Comparison of ENCODE assay signal across 20 cellular contexts in genomic region chr9:6664204-6664683, GRCh38. TPM values are rescaled to one million over a fixed set of nuclear protein-coding genes. Genes with fewer than 3 reads are reported as not detected.
DNase-seq lines count a peak whose midpoint lies in the region; ATAC-seq, FAIRE-seq and TF ChIP-seq lines count a peak whose summit lies in the region.
"Had no signal": no experiment of that assay in that cellular context is flagged by ENCODE, and none has a peak within 500 bp of the region (broad histone marks: within the 10 kb centered on the region; RNA-seq: fewer than 3 reads in every experiment).

No MANE protein-coding gene starts in this region.

- intact Hi-C loops in K562 (cut with micrococcal nuclease), result no loop called here
- intact Hi-C loops in right lobe of liver (cut with DNase I), result no loop called here
- intact Hi-C loops in sciatic nerve (cut with DNase I), result no loop called here

- no peak for TF ChIP-seq RAD21 in K562 (CRISPR knock-in tag; conservative IDR thresholded peaks at IDR 0.05 in 1 of 2, IDR thresholded peaks at IDR 0.05 in 1 of 2)

- no peak overlapping the region for H2AFZ ChIP-seq in K562 (ENCODE audit: low read depth, low read length)

- TF ChIP-seq CTCF in K562 (IDR thresholded peaks at IDR 0.05 in 2 of 3, conservative IDR thresholded peaks at IDR 0.05 in 1 of 3; ENCODE audit: insufficient read depth in 2 of 3, low read depth in 1 of 3, low read length in 3 of 3), result no peak
- TF ChIP-seq CTCF in right lobe of liver (IDR thresholded peaks at IDR 0.05), result no peak

- no peak for FAIRE-seq in K562 (lab: Jason Lieb, UNC)

- 14% methylated on average over 3 of the region's 3 CpGs for WGBS in K562 (ENCODE audit: insufficient coverage, low coverage, missing lambda C conversion rate)
- WGBS in right lobe of liver (ENCODE audit: insufficient coverage, low coverage, low lambda C conversion rate, missing lambda C conversion rate), result 28% methylated on average over 3 of the region's 3 CpGs

- no peak for TF ChIP-seq POLR2A in K562 (conservative IDR thresholded peaks at IDR 0.05)
- peak; percentile 9 for TF ChIP-seq POLR2A in right lobe of liver (IDR thresholded peaks at IDR 0.05)

- H3K9me3 ChIP-seq in HUES48 (ENCODE audit: control insufficient read depth, insufficient read depth, low read length), result no peaks in the 10 kb centered on the region
- no peaks in the 10 kb centered on the region for H3K9me3 ChIP-seq in K562 (replicated peaks; ENCODE audit: control insufficient read depth, insufficient read depth, low read depth, low read length)
- no peaks in the 10 kb centered on the region for H3K9me3 ChIP-seq in right lobe of liver

- no peak for DNase-seq in K562 (ENCODE audit: extremely low read depth in 1 of 4, low spot score in 3 of 4)
- peak in 1 of 3 donors; percentile 48 for DNase-seq in right lobe of liver
- DNase-seq in sciatic nerve (ENCODE audit: low spot score), result no peak
- no peak for DNase-seq in NCI-H2081 treated with DMSO at 0.1 percent for 48 hours (lab: John Stamatoyannopoulos, UW)
- DNase-seq in cortex of kidney (lab: John Stamatoyannopoulos, UW), result no peak
- no peak for DNase-seq in NCI-H748 (lab: John Stamatoyannopoulos, UW; ENCODE audit: unreplicated experiment)
- DNase-seq: GDM1, HFFc6, KBM-7, NCI-H1105 treated with DMSO at 0.1 percent for 48 hours, NCI-H1694, NCI-H2107, NCI-H2227 treated with DMSO at 0.1 percent for 48 hours, NCI-H510A treated with DMSO at 0.1 percent for 48 hours, NCI-H82 had no signal

- H3K4me2 ChIP-seq in K562 (ENCODE audit: insufficient read depth, low read length), result no peak overlapping the region

- no TSS peak for BruUV-seq in K562 (replicated peaks; lab: Mats Ljungman, UMichigan)

- H3K4me3 ChIP-seq in HUES48 (ENCODE audit: low read depth, low read length) (no peak overlapping the region), K562 (no peak overlapping the region), right lobe of liver (no peak overlapping the region)

- H4K20me1 ChIP-seq in K562 (replicated peaks; ENCODE audit: control insufficient read depth, insufficient read depth, low read length), result no peaks in the 10 kb centered on the region

- H3K36me3 ChIP-seq in HUES48 (ENCODE audit: control insufficient read depth, insufficient read depth, low read length), result peaks cover 7% of the 10 kb centered on the region; the same call in 1 of the 2 replicates
- H3K36me3 ChIP-seq in K562 (ENCODE audit: control insufficient read depth, insufficient read depth, low read length), result no peaks in the 10 kb centered on the region
- no peaks in the 10 kb centered on the region for H3K36me3 ChIP-seq in right lobe of liver

- POLR2A ChIA-PET in K562 (lab: Yijun Ruan, JAX), result interaction anchor here (1.0 kb wide), 1 partner anchor 16 kb away, joined by 3 read pairs; no protein-coding TSS in a partner anchor

- ATAC-seq in K562 (no peak), right lobe of liver (peak; percentile 21 to 45 (median 38)), sciatic nerve (peak; percentile 13), HG03175 (IDR thresholded peaks at IDR 0.05; ENCODE audit: unreplicated experiment) (no peak)

- H3K27ac ChIP-seq in HUES48 (ENCODE audit: low read depth, low read length), result peak overlapping the region; percentile 49
- no peak overlapping the region for H3K27ac ChIP-seq in K562 (ENCODE audit: extremely low read depth, low read depth, low read length)
- peak overlapping the region; percentile 69 to 91 (median 76) for H3K27ac ChIP-seq in right lobe of liver
- H3K27ac ChIP-seq: RWPE1 had no signal

- H3K4me1 ChIP-seq in HUES48 (ENCODE audit: control insufficient read depth, insufficient read depth, low read length) (no peaks in the 10 kb centered on the region), K562 (replicated peaks in 1 of 2; ENCODE audit: control insufficient read depth in 2 of 2, insufficient read depth in 2 of 2, low read length in 2 of 2) (no peaks in the 10 kb centered on the region; a peak in 1 of 5 replicates), right lobe of liver (peaks cover 0 to 58% (median 25%) of the 10 kb centered on the region in 4 donors)

- no peaks in the 10 kb centered on the region for H3K9me1 ChIP-seq in K562 (ENCODE audit: control insufficient read depth, insufficient read depth, low read length)

- H3K9ac ChIP-seq in HUES48 (ENCODE audit: low read depth, low read length), result no peak overlapping the region
- no peak overlapping the region for H3K9ac ChIP-seq in K562 (ENCODE audit: insufficient read depth in 1 of 2, low read depth in 2 of 2, low read length in 2 of 2)

- no peaks in the 10 kb centered on the region for H3K79me2 ChIP-seq in K562 (ENCODE audit: control insufficient read depth, insufficient read depth, low read length)

- in situ Hi-C loops in K562 (cut with MboI), result no loop called here

- TF ChIP-seq EP300 in K562 (IDR thresholded peaks at IDR 0.05; ENCODE audit: low read length), result no peak

- CTCF ChIA-PET in K562 (lab: Yijun Ruan, JAX; ENCODE audit: low intra/inter-chr PET ratio), result no interaction called here

- H3K27me3 ChIP-seq in HUES48 (ENCODE audit: control insufficient read depth, insufficient read depth, low read length) (no peaks in the 10 kb centered on the region), K562 (ENCODE audit: control insufficient read depth in 2 of 2, insufficient read depth in 2 of 2, low read length in 2 of 2) (no peaks in the 10 kb centered on the region; a peak in 1 of 5 replicates), right lobe of liver (no peaks in the 10 kb centered on the region)

TF ChIP-seq in K562, 482 proteins besides CTCF, POLR2A, EP300 and RAD21:
- TF ChIP-seq NR2C2 (CRISPR knock-in tag; IDR thresholded peaks at IDR 0.05) (no peak), NR2C2 (tag; IDR thresholded peaks at IDR 0.05) (0 out of 2 replicates have a peak, but pooled peaks have one; percentile 31), ZNF174 (CRISPR knock-in tag; IDR thresholded peaks at IDR 0.05) (no peak), ZKSCAN8 (CRISPR knock-in tag; IDR thresholded peaks at IDR 0.05) (no peak), CAMTA2 (CRISPR knock-in tag; conservative IDR thresholded peaks at IDR 0.05) (no peak), SNIP1 (IDR thresholded peaks at IDR 0.05; ENCODE audit: low read depth) (no peak)

RNA-seq across cellular contexts. Expression of gene GLDC, which starts 18.7 kb away (rescaled TPM):
- not detected in 2 replicates for total RNA-seq in K562 (2011; cell fraction: chromatin; rRNA removed; ENCODE audit: low replicate concordance)
- total RNA-seq in K562 (2011; cell fraction: nucleolus; rRNA removed), result not detected in 2 replicates
- not detected in 2 replicates for total RNA-seq in K562 (2011; cell fraction: nucleoplasm; rRNA removed)
- total RNA-seq in K562 (2014; rRNA removed) (0.29 TPM in 1 of 2 replicates, not detected in the other), K562 (2014; rRNA removed; fragmentation: Illumina TruSeq; extraction: Trizol) (not detected in 2 replicates), K562 (2015; rRNA removed; fragmentation: Illumina TruSeq; extraction: Trizol) (not detected in 2 replicates), K562 (2021) (0.27 and 0.60 TPM in 2 replicates), right lobe of liver (100 to 1,000 TPM in 1 of 6 experiments, 10 to 100 TPM in 5; 76.2 to 103 (median 89.3) TPM), sciatic nerve (35.6 TPM)
- polyA plus RNA-seq in K562 (2011; rRNA removed) (0.03 TPM in 1 of 2 replicates, not detected in the other), K562 (2014; fragmentation: Illumina TruSeq; extraction: Trizol) (0.08 TPM in 1 of 2 replicates, not detected in the other), K562 (2014; fragmentation: Nextera tagmentation; extraction: Ambion mirVana) (under 1 TPM in 1 of 2 experiments, not detected in 1; 0.08 TPM), K562 (2014; rRNA removed) (not detected in 2 replicates)
- polyA plus RNA-seq in K562 (2011; cell fraction: cytosol; rRNA removed), result not detected in 2 replicates
- polyA plus RNA-seq in K562 (2011; cell fraction: nucleus; rRNA removed), result not detected in 2 replicates
- polyA plus RNA-seq in K562 (2012), result 0.03 and 0.33 TPM in 2 replicates
- not detected in 2 replicates for polyA minus RNA-seq in K562 (2011; rRNA and poly(A)+ RNA removed)
- polyA minus RNA-seq in K562 (2011; cell fraction: cytosol; rRNA and poly(A)+ RNA removed), result not detected in 2 replicates
- not detected in 2 replicates for polyA minus RNA-seq in K562 (2011; cell fraction: nucleus; rRNA and poly(A)+ RNA removed)
- total RNA-seq: H4 had no signal
- polyA plus RNA-seq: CD14-positive monocyte had no signal

Comparison
In these comparisons a context has a peak if more than half of its experiments do, and no peak if none do; other contexts are left out.
1. ATAC-seq: peak in right lobe of liver (4 of 4) and sciatic nerve (single experiment); none in K562 (single experiment) and HG03175 (single experiment).
2. RNA of gene GLDC, which starts 18.7 kb away (total RNA-seq): 76.2 to 103 TPM in right lobe of liver and 35.6 TPM in sciatic nerve (single experiment); 0.27 to 0.60 TPM in K562; every median in the first group is over 10 times any median in the second.